In the genomic region with DNA sequence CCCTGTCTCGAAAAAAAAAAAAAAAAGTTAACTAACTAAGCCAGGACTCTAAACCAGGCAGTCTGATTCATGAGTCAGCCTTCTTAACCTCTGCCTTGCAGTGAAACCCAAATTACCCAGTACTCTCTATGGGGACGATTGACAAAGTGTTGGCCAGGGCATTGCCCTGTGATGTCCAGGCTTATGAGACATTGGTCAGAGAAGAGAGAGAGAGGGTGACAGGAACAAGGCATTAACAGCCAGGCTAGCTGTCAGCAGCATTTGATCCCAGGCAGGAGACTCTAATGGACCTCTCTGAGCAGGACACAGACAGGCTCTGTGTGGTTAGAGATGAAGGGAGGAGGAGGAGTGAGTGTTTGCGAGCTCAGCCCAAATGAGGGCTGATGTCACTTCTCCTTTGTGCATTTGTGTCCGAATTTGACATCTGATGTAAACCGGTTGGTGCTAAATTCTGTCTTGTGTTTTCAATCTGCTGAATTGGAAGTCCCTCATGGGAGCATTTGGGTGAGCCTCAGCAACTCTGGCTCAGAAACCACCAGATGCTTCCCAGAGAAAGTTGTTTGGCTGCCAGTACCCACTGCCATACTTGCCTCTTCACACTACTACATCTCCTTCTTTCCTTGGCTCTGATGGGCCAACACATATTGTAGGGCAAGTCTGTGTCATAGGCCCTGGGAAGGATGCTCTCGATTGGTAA, we compare ENCODE assay signal across 8 cellular contexts. TPM values are rescaled to one million over a fixed set of nuclear protein-coding genes. Genes with fewer than 3 reads are reported as not detected.
DNase-seq lines count a peak whose midpoint lies in the region; ATAC-seq and TF ChIP-seq lines count a peak whose summit lies in the region.

No MANE protein-coding gene starts in this region.

- H2AFZ ChIP-seq in PC-9 = peak overlapping the region; percentile 23; the same call in 1 of the 2 replicates
- peak overlapping the region; percentile 87 for H2AFZ ChIP-seq in mammary epithelial cell (ENCODE audit: low read depth, low read length)

- peak overlapping the region; percentile 19 for H3K4me3 Mint-ChIP-seq in type B pancreatic cell

- POLR2A ChIA-PET in PC-9 (lab: Charles Lee; ENCODE audit: unreplicated experiment) = interaction anchor here (0.6 kb wide), 1 partner anchor 737 kb away, joined by 3 read pairs; a partner anchor contains a TSS

- H3K79me2 ChIP-seq in PC-9 (ENCODE audit: low read depth) = no peaks in the 10 kb centered on the region
- H3K79me2 ChIP-seq in mammary epithelial cell (ENCODE audit: insufficient read depth, low read length) = no peaks in the 10 kb centered on the region

- H3K4me1 ChIP-seq in PC-9 (replicated peaks; ENCODE audit: insufficient read depth) (peaks cover 24% of the 10 kb centered on the region), mammary epithelial cell (ENCODE audit: insufficient read depth, low read length) (peaks cover 17% of the 10 kb centered on the region), lung (ENCODE audit: control insufficient read depth in 2 of 2, insufficient read depth in 2 of 2, low read length in 2 of 2) (peaks cover 6 to 14% of the 10 kb centered on the region in 2 donors)

- peak; percentile 40 for ATAC-seq in GM18520 (IDR thresholded peaks at IDR 0.05; ENCODE audit: unreplicated experiment)
- peak; percentile 51 for ATAC-seq in HG02642 (IDR thresholded peaks at IDR 0.05; ENCODE audit: poor library complexity, unreplicated experiment)
- peak; percentile 57 for ATAC-seq in lung (ENCODE audit: insufficient read depth, low FRiP score)

- in situ Hi-C loops in mammary epithelial cell (cut with MboI; ENCODE audit: low sequenced_read_pairs in 2 of 2) = no loop called here

- H3K4me2 ChIP-seq in PC-9 (peak overlapping the region; percentile 46), mammary epithelial cell (ENCODE audit: insufficient read depth, low read depth, low read length) (peak overlapping the region; percentile 48)

- peak overlapping the region; percentile 90 for H3K27ac Mint-ChIP-seq in type B pancreatic cell

- H3K9me3 ChIP-seq in PC-9 (ENCODE audit: insufficient read depth, low read depth) (no peaks in the 10 kb centered on the region), mammary epithelial cell (replicated peaks; ENCODE audit: insufficient read depth, low read length) (no peaks in the 10 kb centered on the region), lung (ENCODE audit: control insufficient read depth in 2 of 2, insufficient read depth in 1 of 2, low read length in 1 of 2) (no peaks in the 10 kb centered on the region)

- dilution Hi-C loops in mammary epithelial cell (cut with HindIII; ENCODE audit: low sequenced_read_pairs) = no loop called here

- DNase-seq in PC-9 = peak; percentile 9 to 66
- peak; percentile 41 for DNase-seq in mammary epithelial cell
- DNase-seq in lung (ENCODE audit: low spot score) = no peak
- DNase-seq in type B pancreatic cell (ENCODE audit: extremely low spot score, unreplicated experiment) = no peak
- DNase-seq in ureter (ENCODE audit: low spot score) = no peak
- no peak for DNase-seq in DMS53 (lab: John Stamatoyannopoulos, UW)

- BruUV-seq in PC-9 (replicated peaks; lab: Mats Ljungman, UMichigan) (no TSS peak), mammary epithelial cell (replicated peaks; lab: Mats Ljungman, UMichigan) (no TSS peak)

- intact Hi-C loops in PC-9 (cut with micrococcal nuclease; ENCODE audit: unreplicated experiment) (no loop called here), mammary epithelial cell (cut with micrococcal nuclease) (loop anchor here (2.0 kb wide), 1 partner anchor 16 kb away; a partner anchor contains a TSS)

- no peaks in the 10 kb centered on the region for H3K27me3 Mint-ChIP-seq in type B pancreatic cell

- CTCF ChIA-PET in PC-9 (lab: Charles Lee) = no interaction called here
- CTCF ChIA-PET in mammary epithelial cell (lab: Charles Lee; ENCODE audit: low non-redundant PET) = no interaction called here

- no peak overlapping the region for H3K4me3 ChIP-seq in PC-9
- H3K4me3 ChIP-seq in mammary epithelial cell (replicated peaks in 1 of 3; ENCODE audit: insufficient read depth in 1 of 3, low read depth in 2 of 3, low read length in 3 of 3) = no peak overlapping the region
- H3K4me3 ChIP-seq in lung = no peak overlapping the region

- no peaks in the 10 kb centered on the region for H4K20me1 ChIP-seq in PC-9 (ENCODE audit: insufficient read depth)
- no peaks in the 10 kb centered on the region for H4K20me1 ChIP-seq in mammary epithelial cell (ENCODE audit: insufficient read depth, low read length)

- H3K9me3 Mint-ChIP-seq in type B pancreatic cell = no peaks in the 10 kb centered on the region

- H3K27me3 ChIP-seq in PC-9 (ENCODE audit: insufficient read depth, low read depth) (no peaks in the 10 kb centered on the region), mammary epithelial cell (ENCODE audit: insufficient read depth, low read length) (no peaks in the 10 kb centered on the region), lung (ENCODE audit: control insufficient read depth, insufficient read depth) (no peaks in the 10 kb centered on the region)

- H3K27ac ChIP-seq in PC-9 (peak overlapping the region; percentile 80), mammary epithelial cell (ENCODE audit: insufficient read depth, low read depth, low read length) (no peak overlapping the region), lung (ENCODE audit: low read depth in 1 of 2, low read length in 1 of 2) (peak overlapping the region; percentile 34 to 89)

- H3K9ac ChIP-seq in mammary epithelial cell (ENCODE audit: insufficient read depth, low read length) = no peak overlapping the region

- H3K9me2 ChIP-seq in PC-9 (ENCODE audit: insufficient read depth) = no peaks in the 10 kb centered on the region; the same call in 1 of the 2 replicates

- WGBS in mammary epithelial cell (ENCODE audit: low coverage, missing lambda C conversion rate) = 79% methylated on average over 6 of the region's 6 CpGs
- 57 to 64% methylated on average over 6 of the region's 6 CpGs for WGBS in lung, 2 donors

- H3K36me3 ChIP-seq in PC-9 (ENCODE audit: low read depth) (no peaks in the 10 kb centered on the region), mammary epithelial cell (ENCODE audit: insufficient read depth, low read length) (no peaks in the 10 kb centered on the region), lung (ENCODE audit: control insufficient read depth in 2 of 2, insufficient read depth in 2 of 2, low read length in 2 of 2) (no peaks in the 10 kb centered on the region)

- no peaks in the 10 kb centered on the region for H3K36me3 Mint-ChIP-seq in type B pancreatic cell

- TF ChIP-seq CTCF in PC-9 (conservative IDR thresholded peaks at IDR 0.05) (no peak), mammary epithelial cell (conservative IDR thresholded peaks at IDR 0.05 in 1 of 2, IDR thresholded peaks at IDR 0.05 in 1 of 2; ENCODE audit: extremely low read depth in 1 of 2, insufficient read depth in 1 of 2, low read depth in 1 of 2, low read length in 2 of 2) (no peak), lung (IDR thresholded peaks at IDR 0.05; ENCODE audit: control extremely low read depth, extremely low read depth) (no peak), type B pancreatic cell (conservative IDR thresholded peaks at IDR 0.05) (no peak)

- peaks cover 19% of the 10 kb centered on the region for H3K4me1 Mint-ChIP-seq in type B pancreatic cell (ENCODE audit: unreplicated experiment)

- H3F3A ChIP-seq in PC-9 (ENCODE audit: insufficient read depth, low read depth) = peaks cover 22% of the 10 kb centered on the region

RNA-seq across cellular contexts. Expression of a gene that starts 4.3 kb away (rescaled TPM):
- not detected in 2 replicates for total RNA-seq in PC-9 (2021)
- total RNA-seq in mammary epithelial cell = not detected
- not detected for polyA plus RNA-seq in mammary epithelial cell
- polyA minus RNA-seq in mammary epithelial cell = not detected
- 1 to 10 TPM in 1 of 2 donors, under 1 TPM in 1; 0.49 to 9.0 TPM for total RNA-seq in lung
- polyA plus RNA-seq in lung = under 1 TPM; 0.51 to 0.62 TPM
- 2.4 and 5.1 TPM in 2 replicates for total RNA-seq in type B pancreatic cell (ENCODE audit: low replicate concordance)
- not detected for total RNA-seq in ureter

RNA-seq across cellular contexts. Expression of a gene that starts 15.8 kb away (rescaled TPM):
- total RNA-seq in PC-9 (2021) = 58.9 and 94.3 TPM in 2 replicates
- total RNA-seq in mammary epithelial cell = 100 to 1,000 TPM in 1 of 2 donors, 10 to 100 TPM in 1; 80.7 to 128 TPM
- polyA plus RNA-seq in mammary epithelial cell = 84.5 TPM
- 155 TPM for polyA minus RNA-seq in mammary epithelial cell
- total RNA-seq in lung = 10 to 100 TPM; 66.0 to 74.1 TPM
- polyA plus RNA-seq in lung = 10 to 100 TPM; 13.6 to 26.1 TPM
- 61.9 and 93.4 TPM in 2 replicates for total RNA-seq in type B pancreatic cell (ENCODE audit: low replicate concordance)
- total RNA-seq in ureter = 80.3 TPM

RNA-seq across cellular contexts. Expression of a gene that starts 48.8 kb away (rescaled TPM):
- 0.31 and 0.50 TPM in 2 replicates for total RNA-seq in PC-9 (2021)
- total RNA-seq in mammary epithelial cell = 10 to 100 TPM in 1 of 2 donors, 1 to 10 TPM in 1; 1.3 to 28.7 TPM
- 0.20 TPM for polyA plus RNA-seq in mammary epithelial cell
- polyA minus RNA-seq in mammary epithelial cell = not detected
- total RNA-seq in lung = 10 to 100 TPM in 1 of 2 donors, 1 to 10 TPM in 1; 9.6 to 15.9 TPM
- polyA plus RNA-seq in lung = 1 to 10 TPM; 1.3 to 5.7 TPM
- 0.36 and 1.6 TPM in 2 replicates for total RNA-seq in type B pancreatic cell (ENCODE audit: low replicate concordance)
- total RNA-seq in ureter = 13.2 TPM

Comparison
In these comparisons a context has a peak if more than half of its experiments do, and no peak if none do; other contexts are left out.
1. DNase-seq: peak in PC-9 (2 of 2) and mammary epithelial cell (single experiment); none in lung (single experiment), type B pancreatic cell (single experiment), ureter (single experiment) and DMS53 (single experiment).
2. Peak in every context shown above with its lines, with median percentiles within 50 percentile points of each other: ATAC-seq.